ENCODE assay signal across 17 cellular contexts in the genomic region with DNA sequence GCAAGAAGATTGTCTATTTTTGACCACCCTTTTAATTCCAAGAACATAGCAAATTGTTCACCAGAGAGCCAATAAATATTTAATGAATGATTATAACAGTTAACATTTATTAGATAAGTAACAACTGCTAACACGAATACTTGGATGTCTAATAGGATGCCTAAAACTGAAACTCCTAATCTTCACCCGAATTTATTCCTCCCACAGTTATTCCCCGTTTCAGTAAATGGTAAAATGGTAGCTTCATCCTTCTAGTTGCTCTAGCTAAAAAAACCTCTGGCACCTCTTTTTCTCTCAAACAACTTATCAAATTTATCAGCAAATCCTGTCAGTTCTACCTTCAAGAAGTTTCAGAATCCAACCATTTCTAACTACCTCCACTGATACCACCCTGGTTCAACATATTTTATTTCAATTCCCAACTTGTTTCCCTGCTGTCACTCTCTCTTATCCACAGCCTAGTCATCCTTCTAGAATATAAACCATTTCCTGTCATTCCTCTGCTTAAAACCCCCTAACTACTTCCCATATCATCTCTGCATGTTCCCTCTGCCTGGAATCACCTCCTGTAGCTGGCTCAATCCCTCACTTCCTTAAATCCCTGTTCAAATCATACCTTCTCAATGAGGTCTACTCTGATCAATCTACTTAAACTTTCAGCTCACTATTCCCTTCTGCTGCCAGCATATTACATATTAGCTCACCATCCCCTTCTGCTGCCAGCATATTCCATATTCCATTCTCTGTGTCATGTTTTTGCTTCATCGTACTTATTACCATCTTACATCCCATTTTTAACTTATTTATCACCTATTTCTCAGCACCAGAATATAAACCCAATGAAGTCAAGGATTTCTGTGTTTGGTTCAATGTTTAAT.
DNase-seq lines count a peak whose midpoint lies in the region; ATAC-seq and TF ChIP-seq lines count a peak whose summit lies in the region.
"Had no signal": no experiment of that assay in that cellular context is flagged by ENCODE, and none has a peak within 500 bp of the region (broad histone marks: within the 10 kb centered on the region; RNA-seq: fewer than 3 reads in every experiment).

No MANE protein-coding gene starts in this region.

- POLR2A ChIA-PET in activated CD4-positive, alpha-beta T cell treated with anti-CD3 and anti-CD28 coated beads, Interleukin-2, amount 10 ng/mL, durations not matched to agents 7 days and 5 days (lab: Charles Lee), result no interaction called here

- no peaks in the 10 kb centered on the region for H3K27me3 ChIP-seq in foreskin keratinocyte
- H3K27me3 ChIP-seq: right atrium auricular region had no signal

- ATAC-seq in activated T-helper 17 cell treated with anti-CD3 and anti-CD28 coated beads, Interleukin-2, amount 50 U/mL, for 72 hours (replicated peaks), result no peak
- ATAC-seq in foreskin keratinocyte, result peak; percentile 27
- no peak for ATAC-seq in HG03135 (IDR thresholded peaks at IDR 0.05; ENCODE audit: unreplicated experiment)
- ATAC-seq: T-helper 17 cell had no signal

- CTCF ChIA-PET in activated CD4-positive, alpha-beta T cell treated with anti-CD3 and anti-CD28 coated beads, Interleukin-2, amount 10 ng/mL, durations not matched to agents 7 days and 5 days (lab: Charles Lee), result interaction anchor here (0.6 kb wide), 1 partner anchor 52 kb away, joined by 3 read pairs; no protein-coding TSS in a partner anchor

- peaks cover 31% of the 10 kb centered on the region for H3K36me3 Mint-ChIP-seq in activated T-helper 17 cell treated with anti-CD3 and anti-CD28 coated beads, Interleukin-2, amount 50 U/mL, for 72 hours (ENCODE audit: low read depth)
- H3K36me3 Mint-ChIP-seq in osteocyte (ENCODE audit: unreplicated experiment), result peaks cover 15% of the 10 kb centered on the region
- peaks cover 3% of the 10 kb centered on the region for H3K36me3 Mint-ChIP-seq in activated CD4-positive, alpha-beta T cell treated with anti-CD3 and anti-CD28 coated beads, Interleukin-2, amount 10 ng/mL, durations not matched to agents 7 days and 5 days (ENCODE audit: low read depth)

- no peak overlapping the region for H3K27ac ChIP-seq in foreskin keratinocyte
- H3K27ac ChIP-seq: left ventricle myocardium inferior, right atrium auricular region had no signal

- DNase-seq in GM03348 (ENCODE audit: low spot score) (peak; percentile 11), foreskin keratinocyte (peak; percentile 17 to 28), osteocyte (ENCODE audit: extremely low spot score, unreplicated experiment) (no peak), SKM-1 treated with dmso at 0.1 percent for 144 hours (lab: John Stamatoyannopoulos, UW; ENCODE audit: unreplicated experiment) (no peak)
- DNase-seq in activated CD4-positive, alpha-beta T cell treated with anti-CD3 and anti-CD28 coated beads, Interleukin-2, amount 10 ng/mL, durations not matched to agents 7 days and 5 days, result no peak
- DNase-seq: AML-193, anterior cingulate cortex, endodermal cell, foreskin melanocyte, left ventricle myocardium inferior, NCI-H1417, nucleus accumbens, SHP77, T-helper 17 cell had no signal

- H3K27me3 Mint-ChIP-seq in activated T-helper 17 cell treated with anti-CD3 and anti-CD28 coated beads, Interleukin-2, amount 50 U/mL, for 72 hours, result no peaks in the 10 kb centered on the region
- H3K27me3 Mint-ChIP-seq in osteocyte (ENCODE audit: unreplicated experiment), result no peaks in the 10 kb centered on the region
- no peaks in the 10 kb centered on the region for H3K27me3 Mint-ChIP-seq in activated CD4-positive, alpha-beta T cell treated with anti-CD3 and anti-CD28 coated beads, Interleukin-2, amount 10 ng/mL, durations not matched to agents 7 days and 5 days
- H3K27me3 Mint-ChIP-seq: T-helper 17 cell had no signal

- no peaks in the 10 kb centered on the region for H3K9me3 Mint-ChIP-seq in activated T-helper 17 cell treated with anti-CD3 and anti-CD28 coated beads, Interleukin-2, amount 50 U/mL, for 72 hours
- H3K9me3 Mint-ChIP-seq in osteocyte (ENCODE audit: unreplicated experiment), result no peaks in the 10 kb centered on the region
- H3K9me3 Mint-ChIP-seq in activated CD4-positive, alpha-beta T cell treated with anti-CD3 and anti-CD28 coated beads, Interleukin-2, amount 10 ng/mL, durations not matched to agents 7 days and 5 days, result peaks cover 4% of the 10 kb centered on the region
- H3K9me3 Mint-ChIP-seq: endodermal cell had no signal

- peak overlapping the region; percentile 9 for H3K27ac Mint-ChIP-seq in activated T-helper 17 cell treated with anti-CD3 and anti-CD28 coated beads, Interleukin-2, amount 50 U/mL, for 72 hours
- H3K27ac Mint-ChIP-seq in osteocyte (ENCODE audit: unreplicated experiment), result peak overlapping the region; percentile 48
- no peak overlapping the region for H3K27ac Mint-ChIP-seq in activated CD4-positive, alpha-beta T cell treated with anti-CD3 and anti-CD28 coated beads, Interleukin-2, amount 10 ng/mL, durations not matched to agents 7 days and 5 days
- H3K27ac Mint-ChIP-seq: T-helper 17 cell had no signal

- peaks cover 12% of the 10 kb centered on the region for H3K4me1 Mint-ChIP-seq in activated T-helper 17 cell treated with anti-CD3 and anti-CD28 coated beads, Interleukin-2, amount 50 U/mL, for 72 hours
- H3K4me1 Mint-ChIP-seq in osteocyte (ENCODE audit: unreplicated experiment), result peaks cover 25% of the 10 kb centered on the region
- H3K4me1 Mint-ChIP-seq in activated CD4-positive, alpha-beta T cell treated with anti-CD3 and anti-CD28 coated beads, Interleukin-2, amount 10 ng/mL, durations not matched to agents 7 days and 5 days, result no peaks in the 10 kb centered on the region

- TF ChIP-seq CTCF in foreskin keratinocyte (conservative IDR thresholded peaks at IDR 0.05), result no peak
- TF ChIP-seq CTCF in osteocyte (IDR thresholded peaks at IDR 0.05), result no peak

- H3K4me3 Mint-ChIP-seq in activated T-helper 17 cell treated with anti-CD3 and anti-CD28 coated beads, Interleukin-2, amount 50 U/mL, for 72 hours, result no peak overlapping the region
- H3K4me3 Mint-ChIP-seq in osteocyte (ENCODE audit: unreplicated experiment), result no peak overlapping the region
- H3K4me3 Mint-ChIP-seq in activated CD4-positive, alpha-beta T cell treated with anti-CD3 and anti-CD28 coated beads, Interleukin-2, amount 10 ng/mL, durations not matched to agents 7 days and 5 days, result no peak overlapping the region
- H3K4me3 Mint-ChIP-seq: endodermal cell, T-helper 17 cell had no signal

- peaks cover 8% of the 10 kb centered on the region for H3K4me1 ChIP-seq in foreskin keratinocyte

Comparison
In these comparisons a context has a peak if more than half of its experiments do, and no peak if none do; other contexts are left out.
1. DNase-seq: peak in GM03348 (single experiment) and foreskin keratinocyte (2 of 2); none in osteocyte (single experiment), activated CD4-positive, alpha-beta T cell treated with anti-CD3 and anti-CD28 coated beads, Interleukin-2, amount 10 ng/mL, durations not matched to agents 7 days and 5 days (single experiment) and SKM-1 treated with dmso at 0.1 percent for 144 hours (single experiment).